In genomic region chr13:31162151-31163008, GRCh38 we compare ENCODE assay signal across 8 cellular contexts. TPM values are rescaled to one million over a fixed set of nuclear protein-coding genes. Genes with fewer than 3 reads are reported as not detected.
DNase-seq lines count a peak whose midpoint lies in the region; TF ChIP-seq lines count a peak whose summit lies in the region.

No MANE protein-coding gene starts in this region.

- H3K27me3 Mint-ChIP-seq in H9 (ENCODE audit: low read depth) = no peaks in the 10 kb centered on the region

- peak overlapping the region; percentile 93 to 94 for H3K4me3 Mint-ChIP-seq in H9

- H3K36me3 ChIP-seq in neural cell (ENCODE audit: insufficient read depth, low read length) (peaks cover 1% of the 10 kb centered on the region), stomach (peaks cover 0 to 9% (median 5%) of the 10 kb centered on the region in 4 donors)

- no peak overlapping the region for H2BK12ac ChIP-seq in H9 (ENCODE audit: insufficient read length, low read depth, low read length)

- peak; percentile 73 for TF ChIP-seq EP300 in neural cell (conservative IDR thresholded peaks at IDR 0.05; ENCODE audit: poor library complexity, severe bottlenecking)
- TF ChIP-seq EP300 in stomach (IDR thresholded peaks at IDR 0.05) = no peak

- H4K91ac ChIP-seq in H9 (ENCODE audit: insufficient read length, low read depth, low read length) = no peak overlapping the region

- no peaks in the 10 kb centered on the region for H3K27me3 ChIP-seq in H9 (ENCODE audit: insufficient read depth, low read length)
- no peaks in the 10 kb centered on the region for H3K27me3 ChIP-seq in neural cell (ENCODE audit: insufficient read depth, low read depth, low read length)
- H3K27me3 ChIP-seq in stomach = no peaks in the 10 kb centered on the region

- H3K18ac ChIP-seq in H9 (ENCODE audit: insufficient read length, low read depth, low read length) = peak overlapping the region; percentile 72

- H4K5ac ChIP-seq in H9 (ENCODE audit: insufficient read length, low read depth, low read length) = no peak overlapping the region

- no peak overlapping the region for H3K27ac ChIP-seq in H9 (ENCODE audit: insufficient read length, low read depth, low read length)
- H3K27ac ChIP-seq in neural cell (ENCODE audit: low read length) = peak overlapping the region; percentile 89
- H3K27ac ChIP-seq in stomach = peak overlapping the region; percentile 82 to 97 (median 95)

- H3K4ac ChIP-seq in H9 (ENCODE audit: low read depth, low read length) = no peak overlapping the region

- peak overlapping the region; percentile 44 to 98 (median 91) for H3K27ac Mint-ChIP-seq in H9

- H3K79me2 ChIP-seq in H9 (ENCODE audit: insufficient read depth, low read length) (peaks cover 14% of the 10 kb centered on the region; the same call in 1 of the 2 replicates), neural cell (replicated peaks; ENCODE audit: insufficient read depth, low read length) (peaks cover 33% of the 10 kb centered on the region)

- TF ChIP-seq POLR2A in Raji (IDR thresholded peaks at IDR 0.05; ENCODE audit: insufficient read depth, low read depth, low read length) (peak; percentile 58), stomach (IDR thresholded peaks at IDR 0.05) (no peak)

- H2AK5ac ChIP-seq in H9 (ENCODE audit: insufficient read length, low read length) = no peak overlapping the region

- H3K4me3 ChIP-seq in foreskin fibroblast (ENCODE audit: low read depth in 1 of 2, low read length in 2 of 2) (peak overlapping the region; percentile 91 to 96), neural cell (ENCODE audit: low read length) (peak overlapping the region; percentile 90), stomach (peak overlapping the region; percentile 65 to 95 (median 89))

- H2AFZ ChIP-seq in H9 (ENCODE audit: low read length) (peak overlapping the region; percentile 100), neural cell (ENCODE audit: low read depth, low read length) (peak overlapping the region; percentile 78)

- no peak overlapping the region for H2BK15ac ChIP-seq in H9 (ENCODE audit: low read depth, low read length)

- peak overlapping the region; percentile 95 for H3K9ac ChIP-seq in H9 (ENCODE audit: extremely low read depth, insufficient read length, low read length)
- H3K9ac ChIP-seq in neural cell (ENCODE audit: low read length) = peak overlapping the region; percentile 74

- no peaks in the 10 kb centered on the region for H3K9me2 ChIP-seq in neural cell (ENCODE audit: insufficient read depth, low read length)

- H3F3A ChIP-seq in neural cell (ENCODE audit: insufficient read depth, low read length, poor library complexity, severe bottlenecking) = no peaks in the 10 kb centered on the region

- H3K36me3 Mint-ChIP-seq in H9 (ENCODE audit: insufficient read depth in 1 of 3, low read depth in 3 of 3) = peaks cover 3 to 14% (median 4%) of the 10 kb centered on the region in 3 experiments; a peak in 5 of 7 replicates

- in situ Hi-C loops in G401 (cut with HindIII; ENCODE audit: low sequenced_read_pairs) = no loop called here

- H3K56ac ChIP-seq in H9 (ENCODE audit: insufficient read length, low read depth, low read length) = no peak overlapping the region

- H2BK5ac ChIP-seq in H9 (ENCODE audit: insufficient read length, low read length) = no peak overlapping the region

- H3K79me1 ChIP-seq in H9 (ENCODE audit: insufficient read depth, low read depth, low read length, poor library complexity, severe bottlenecking) = no peaks in the 10 kb centered on the region

- no peak for TF ChIP-seq RAD21 in neural cell (conservative IDR thresholded peaks at IDR 0.05)

- H2BK20ac ChIP-seq in H9 (ENCODE audit: low read depth, low read length, poor library complexity, severe bottlenecking) = no peak overlapping the region

- H4K20me1 ChIP-seq in H9 (ENCODE audit: control insufficient read depth, insufficient read depth, insufficient read length) (no peaks in the 10 kb centered on the region), neural cell (ENCODE audit: insufficient read depth) (no peaks in the 10 kb centered on the region)

- WGBS in H9 (ENCODE audit: extremely low coverage, insufficient read length, low lambda C conversion rate) = no CpG with 5 or more reads among the region's 34 CpGs
- 0 to 1% (median 0%) methylated on average over 34 of the region's 34 CpGs for WGBS in stomach, 5 donors

- H3K9me3 Mint-ChIP-seq in H9 = no peaks in the 10 kb centered on the region

- no peak overlapping the region for H3K23ac ChIP-seq in H9 (ENCODE audit: insufficient read length, low read depth, low read length)

- H3K4me2 ChIP-seq in H9 (ENCODE audit: insufficient read depth, insufficient read length, low read length) (peak overlapping the region; percentile 58), neural cell (ENCODE audit: low read length) (peak overlapping the region; percentile 68)

- H3K23me2 ChIP-seq in H9 (ENCODE audit: insufficient read length, low read depth, low read length, poor library complexity, severe bottlenecking) = no peaks in the 10 kb centered on the region

- H3T11ph ChIP-seq in H9 (ENCODE audit: low read length) = no peak overlapping the region

- TF ChIP-seq CTCF in H9 (conservative IDR thresholded peaks at IDR 0.05) = no peak
- no peak for TF ChIP-seq CTCF in foreskin fibroblast (IDR thresholded peaks at IDR 0.05; ENCODE audit: low read depth, low read length)
- no peak for TF ChIP-seq CTCF in neural cell (IDR thresholded peaks at IDR 0.05; ENCODE audit: poor library complexity, severe bottlenecking)
- no peak for TF ChIP-seq CTCF in stomach (IDR thresholded peaks at IDR 0.05)

- H3K4me1 ChIP-seq in H9 (ENCODE audit: insufficient read depth, low read length) = no peaks in the 10 kb centered on the region
- peaks cover 11 to 34% (median 22%) of the 10 kb centered on the region in 4 donors for H3K4me1 ChIP-seq in stomach

- H4K8ac ChIP-seq in H9 (replicated peaks; ENCODE audit: insufficient read length, low read depth, low read length) = no peak overlapping the region

- H3K14ac ChIP-seq in H9 (ENCODE audit: insufficient read depth, low read length) = no peak overlapping the region

- H2BK120ac ChIP-seq in H9 (ENCODE audit: low read depth, low read length, poor library complexity, severe bottlenecking) = no peak overlapping the region

- intact Hi-C loops in stomach (cut with DNase I; ENCODE audit: low total_unique reads) = no loop called here

- no peaks in the 10 kb centered on the region for H3K9me3 ChIP-seq in H9 (ENCODE audit: control insufficient read depth, low read depth, low read length)
- H3K9me3 ChIP-seq in neural cell (ENCODE audit: low read length) = no peaks in the 10 kb centered on the region
- no peaks in the 10 kb centered on the region for H3K9me3 ChIP-seq in stomach

- DNase-seq in G401 (ENCODE audit: low spot score) (peak; percentile 97), H9 (peak; percentile 98), M059J (ENCODE audit: low read depth) (peak; percentile 97), activated gamma-delta T cell treated with Interleukin-2 at 50 U/mL for 16 hours (peak; percentile 93), foreskin fibroblast (peak; percentile 98 to 99), stomach (peak; percentile 95)

- peaks cover 21 to 25% of the 10 kb centered on the region in 2 experiments for H3K4me1 Mint-ChIP-seq in H9

TF ChIP-seq in neural cell, 6 proteins besides CTCF, POLR2A, EP300 and RAD21:
- TF ChIP-seq REST (IDR thresholded peaks at IDR 0.05; ENCODE audit: borderline replicate concordance) (peak; percentile 46), POLR2AphosphoS5 (IDR thresholded peaks at IDR 0.05) (peak; percentile 88), EZH2 (IDR thresholded peaks at IDR 0.05; ENCODE audit: borderline replicate concordance, insufficient read depth, low read length, poor library complexity, severe bottlenecking) (no peak), MXI1 (conservative IDR thresholded peaks at IDR 0.05; ENCODE audit: poor library complexity, severe bottlenecking) (peak; percentile 93), SMC3 (conservative IDR thresholded peaks at IDR 0.05; ENCODE audit: poor library complexity) (peak; percentile 17), TAF1 (IDR thresholded peaks at IDR 0.05; ENCODE audit: low read depth) (peak; percentile 70)

RNA-seq across cellular contexts. Expression of gene HSPH1, which starts 0.7 kb away (rescaled TPM):
- total RNA-seq in G401 (2014; rRNA removed; shearing (Covaris generic)) = 82.0 and 98.4 TPM in 2 replicates
- total RNA-seq in H9 (2021) (141 and 145 TPM in 2 replicates), stomach (10 to 100 TPM; 28.6 to 49.4 (median 33.3) TPM)
- 55.4 and 83.3 TPM in 2 replicates for total RNA-seq in M059J (2014; rRNA removed; shearing (Covaris generic))
- polyA plus RNA-seq in neural cell (97.4 and 112 TPM in 2 replicates), stomach (10 to 100 TPM; 18.6 to 25.1 (median 24.3) TPM)
- polyA minus RNA-seq in neural cell = 88.1 and 110 TPM in 2 replicates

RNA-seq across cellular contexts. Expression of gene B3GLCT, which starts 37.4 kb away (rescaled TPM):
- total RNA-seq in G401 (2014; rRNA removed; shearing (Covaris generic)) = 10.0 and 10.9 TPM in 2 replicates
- total RNA-seq in H9 (2021) = 5.4 and 5.8 TPM in 2 replicates
- 22.1 and 23.2 TPM in 2 replicates for total RNA-seq in M059J (2014; rRNA removed; shearing (Covaris generic))
- polyA plus RNA-seq in neural cell = 7.4 and 8.2 TPM in 2 replicates
- polyA minus RNA-seq in neural cell = 5.8 and 6.1 TPM in 2 replicates
- 10 to 100 TPM in 2 of 5 donors, 1 to 10 TPM in 1, not detected in 2; 9.6 to 16.1 (median 15.4) TPM for total RNA-seq in stomach
- polyA plus RNA-seq in stomach = 1 to 10 TPM in 2 of 3 donors, under 1 TPM in 1; 0.76 to 3.3 (median 1.6) TPM
